In the genomic region with DNA sequence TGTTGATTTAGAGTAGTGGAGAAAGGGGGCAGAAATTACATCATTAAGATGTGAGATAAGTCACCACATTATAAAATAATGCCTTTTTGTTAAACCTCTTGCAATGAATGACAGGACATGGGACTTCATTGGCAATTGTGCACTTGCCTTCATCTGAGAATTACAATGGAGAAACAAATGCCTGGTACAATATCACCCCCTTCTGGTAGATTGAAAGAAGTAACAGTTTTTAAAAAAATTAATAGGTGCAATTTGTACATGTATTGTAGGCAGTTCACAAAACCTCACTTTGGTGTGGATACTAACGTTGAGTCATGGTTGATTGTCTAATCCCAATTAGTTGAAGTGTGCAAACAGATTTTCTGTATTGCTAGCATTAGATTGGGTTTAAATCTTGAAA, we compare ENCODE assay signal across 9 cellular contexts. TPM values are rescaled to one million over a fixed set of nuclear protein-coding genes. Genes with fewer than 3 reads are reported as not detected.
DNase-seq lines count a peak whose midpoint lies in the region; ATAC-seq and TF ChIP-seq lines count a peak whose summit lies in the region.
"Had no signal": no experiment of that assay in that cellular context is flagged by ENCODE, and none has a peak within 500 bp of the region (broad histone marks: within the 10 kb centered on the region; RNA-seq: fewer than 3 reads in every experiment).

No MANE protein-coding gene starts in this region.

- peak overlapping the region; percentile 62 for H3K27ac Mint-ChIP-seq in activated CD4-positive, alpha-beta memory T cell treated with anti-CD3 and anti-CD28 coated beads for 36 hours
- no peak overlapping the region for H3K27ac Mint-ChIP-seq in glutamatergic neuron (ENCODE audit: unreplicated experiment)

- POLR2A ChIA-PET in activated CD4-positive, alpha-beta memory T cell treated with anti-CD3 and anti-CD28 coated beads for 36 hours (lab: Charles Lee), result no interaction called here

- no peaks in the 10 kb centered on the region for H3K36me3 Mint-ChIP-seq in activated CD4-positive, alpha-beta memory T cell treated with anti-CD3 and anti-CD28 coated beads for 36 hours
- no peaks in the 10 kb centered on the region for H3K36me3 Mint-ChIP-seq in glutamatergic neuron (ENCODE audit: unreplicated experiment)

- ATAC-seq in GM18520 (IDR thresholded peaks at IDR 0.05; ENCODE audit: unreplicated experiment), result no peak

- DNase-seq in DMS153 treated with DMSO at 0.1 percent for 48 hours (lab: John Stamatoyannopoulos, UW; ENCODE audit: unreplicated experiment), result peak; percentile 39
- peak; percentile 46 for DNase-seq in H4 (ENCODE audit: low spot score)
- DNase-seq in NCI-H2196 treated with DMSO at 0.1 percent for 48 hours (lab: John Stamatoyannopoulos, UW; ENCODE audit: unreplicated experiment), result peak; percentile 55
- no peak for DNase-seq in activated CD4-positive, alpha-beta memory T cell treated with anti-CD3 and anti-CD28 coated beads for 36 hours
- DNase-seq in glutamatergic neuron, result no peak
- peak; percentile 62 for DNase-seq in renal cortical epithelial cell (ENCODE audit: low read depth)
- DNase-seq in effector CD8-positive, alpha-beta T cell (lab: John Stamatoyannopoulos, UW), result no peak

- CTCF ChIA-PET in activated CD4-positive, alpha-beta memory T cell treated with anti-CD3 and anti-CD28 coated beads for 36 hours (lab: Charles Lee), result interaction anchor here (0.6 to 9.6 kb wide), 26 partner anchors 9 to 554 kb away, joined by 3 to 157 read pairs (median 4); a partner anchor contains a TSS

- intact Hi-C loops in activated CD4-positive, alpha-beta memory T cell treated with anti-CD3 and anti-CD28 coated beads for 36 hours (cut with micrococcal nuclease), result loop anchor here (1.0 to 10.0 kb wide), 7 partner anchors 33 to 738 kb away; a partner anchor contains a TSS

- H3K9me3 Mint-ChIP-seq in activated CD4-positive, alpha-beta memory T cell treated with anti-CD3 and anti-CD28 coated beads for 36 hours, result no peaks in the 10 kb centered on the region
- no peaks in the 10 kb centered on the region for H3K9me3 Mint-ChIP-seq in glutamatergic neuron (ENCODE audit: unreplicated experiment)

- no peak overlapping the region for H3K4me3 Mint-ChIP-seq in activated CD4-positive, alpha-beta memory T cell treated with anti-CD3 and anti-CD28 coated beads for 36 hours
- H3K4me3 Mint-ChIP-seq in glutamatergic neuron (ENCODE audit: unreplicated experiment), result no peak overlapping the region

- peaks cover 32% of the 10 kb centered on the region for H3K4me1 Mint-ChIP-seq in activated CD4-positive, alpha-beta memory T cell treated with anti-CD3 and anti-CD28 coated beads for 36 hours (ENCODE audit: low read depth)
- H3K4me1 Mint-ChIP-seq in glutamatergic neuron (ENCODE audit: low read depth, unreplicated experiment), result no peaks in the 10 kb centered on the region

- no peaks in the 10 kb centered on the region for H3K27me3 Mint-ChIP-seq in activated CD4-positive, alpha-beta memory T cell treated with anti-CD3 and anti-CD28 coated beads for 36 hours
- no peaks in the 10 kb centered on the region for H3K27me3 Mint-ChIP-seq in glutamatergic neuron (ENCODE audit: unreplicated experiment)

- TF ChIP-seq CTCF in glutamatergic neuron (IDR thresholded peaks at IDR 0.05; ENCODE audit: partially characterized antibody, unreplicated experiment), result peak; percentile 77

RNA-seq across cellular contexts. Expression of a gene that starts 4.6 kb away (rescaled TPM):
- not detected in 2 replicates for total RNA-seq in H4 (2014; rRNA removed; shearing (Covaris generic))
- total RNA-seq in activated CD4-positive, alpha-beta memory T cell treated with anti-CD3 and anti-CD28 coated beads for 36 hours, result under 1 TPM; 0.17 to 0.26 TPM
- not detected for total RNA-seq in glutamatergic neuron (ENCODE audit: unreplicated experiment)
- not detected in 2 replicates for total RNA-seq in renal cortical epithelial cell

RNA-seq across cellular contexts. Expression of a gene that starts 33.7 kb away (rescaled TPM):
- total RNA-seq in H4 (2014; rRNA removed; shearing (Covaris generic)), result 0.23 TPM in 1 of 2 replicates, not detected in the other
- 1 to 10 TPM; 1.1 TPM for total RNA-seq in activated CD4-positive, alpha-beta memory T cell treated with anti-CD3 and anti-CD28 coated beads for 36 hours
- total RNA-seq in glutamatergic neuron (ENCODE audit: unreplicated experiment) (not detected), renal cortical epithelial cell (10.0 and 37.5 TPM in 2 replicates)

RNA-seq across cellular contexts. Expression of a gene that starts 46.4 kb away (rescaled TPM):
- not detected in 2 replicates for total RNA-seq in H4 (2014; rRNA removed; shearing (Covaris generic))
- total RNA-seq in activated CD4-positive, alpha-beta memory T cell treated with anti-CD3 and anti-CD28 coated beads for 36 hours, result not detected
- not detected for total RNA-seq in glutamatergic neuron (ENCODE audit: unreplicated experiment)
- not detected in 2 replicates for total RNA-seq in renal cortical epithelial cell
- total RNA-seq: activated CD8-positive, alpha-beta memory T cell treated with anti-CD3 and anti-CD28 coated beads for 36 hours had no signal

Comparison
In these comparisons a context has a peak if more than half of its experiments do, and no peak if none do; other contexts are left out.
1. DNase-seq: peak in DMS153 treated with DMSO at 0.1 percent for 48 hours (single experiment), H4 (single experiment), NCI-H2196 treated with DMSO at 0.1 percent for 48 hours (single experiment) and renal cortical epithelial cell (single experiment); none in activated CD4-positive, alpha-beta memory T cell treated with anti-CD3 and anti-CD28 coated beads for 36 hours (single experiment), glutamatergic neuron (single experiment) and effector CD8-positive, alpha-beta T cell (single experiment).